In the genomic region with DNA sequence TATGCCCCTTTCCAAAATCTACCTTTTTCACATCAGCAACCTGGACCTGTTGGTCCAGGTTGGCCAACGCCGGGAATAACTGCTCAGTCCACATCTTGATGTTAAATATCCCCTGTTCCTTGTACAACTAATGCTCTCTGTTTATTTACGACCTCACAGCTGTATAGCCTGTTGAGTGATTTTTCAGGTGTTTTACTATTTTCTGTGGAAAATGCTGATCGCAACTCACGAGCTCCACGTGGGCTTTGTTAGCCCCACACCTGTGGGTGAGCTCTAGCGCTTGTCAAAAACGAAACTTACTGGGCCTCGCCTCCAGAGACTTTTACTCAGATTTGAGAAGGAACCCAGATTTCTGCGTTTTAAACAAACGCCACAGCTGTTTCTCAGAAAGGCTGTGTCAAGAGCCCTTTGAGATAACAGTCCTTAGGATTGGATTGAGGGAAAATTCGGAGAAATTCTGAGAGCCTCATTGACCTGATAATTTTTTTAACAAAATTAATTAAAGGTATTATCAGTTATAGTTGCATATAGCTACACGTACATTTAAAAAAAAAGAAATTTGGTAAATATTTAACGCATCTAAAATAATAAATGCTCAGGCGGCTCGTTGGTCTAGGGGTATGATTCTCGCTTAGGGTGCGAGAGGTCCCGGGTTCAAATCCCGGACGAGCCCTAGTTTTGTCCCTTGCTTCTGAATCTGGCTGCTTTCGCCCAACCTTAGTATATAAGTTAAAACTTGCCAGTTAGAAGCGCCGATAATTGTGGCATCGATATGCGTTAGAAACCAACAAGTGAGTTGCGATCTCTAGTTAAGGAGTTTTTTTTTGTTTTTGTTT, we compare ENCODE assay signal across 8 cellular contexts. TPM values are rescaled to one million over a fixed set of nuclear protein-coding genes. Genes with fewer than 3 reads are reported as not detected.
A peak's percentile ranks its signal among the peaks of the same experiment; 100 is the strongest.
DNase-seq lines count a peak whose midpoint lies in the region; ATAC-seq and TF ChIP-seq lines count a peak whose summit lies in the region.

No MANE protein-coding gene starts in this region.

- H3K36me3 Mint-ChIP-seq in Caco-2 (ENCODE audit: insufficient read depth, unreplicated experiment): peaks cover 12% of the 10 kb centered on the region
- H3K36me3 Mint-ChIP-seq in activated T-helper 2 cell treated with anti-CD3 and anti-CD28 coated beads, Interferon-gamma antibody, Interleukin-2, Interleukin-4, amounts not matched to agents 10 μg/mL and 5 μg/mL and 100 μg/mL, durations not matched to agents 14 hours and 24 hours and 36 hours (ENCODE audit: low read depth): no peaks in the 10 kb centered on the region

- no peak overlapping the region for H4K91ac ChIP-seq in trophoblast cell (ENCODE audit: low read depth, low read length)

- no peak overlapping the region for H2AK5ac ChIP-seq in trophoblast cell (ENCODE audit: low read length)

- H3K4me2 ChIP-seq in trophoblast cell (ENCODE audit: low read length): peak overlapping the region; percentile 75

- TF ChIP-seq CTCF in Caco-2 (IDR thresholded peaks at IDR 0.05; ENCODE audit: insufficient read depth in 1 of 2, low read depth in 1 of 2, low read length in 1 of 2, severe bottlenecking in 1 of 2, unreplicated experiment in 1 of 2): no peak
- TF ChIP-seq CTCF in Peyer's patch (IDR thresholded peaks at IDR 0.05): no peak

- H3K36me3 ChIP-seq in Caco-2 (ENCODE audit: control insufficient read depth, insufficient read depth, low read length) (no peaks in the 10 kb centered on the region), Peyer's patch (no peaks in the 10 kb centered on the region), trophoblast cell (ENCODE audit: control insufficient read depth in 1 of 2, insufficient read depth in 2 of 2, low read length in 2 of 2) (no peaks in the 10 kb centered on the region)

- DNase-seq in Caco-2 (peak; percentile 42 to 63), Peyer's patch (peak in 1 of 3 donors; percentile 39), germinal center (ENCODE audit: low spot score) (peak; percentile 46), trophoblast cell (peak; percentile 46 to 69), NCI-H2029 treated with DMSO at 0.1 percent for 48 hours (lab: John Stamatoyannopoulos, UW) (no peak)
- DNase-seq in activated T-helper 2 cell treated with anti-CD3 and anti-CD28 coated beads, Interferon-gamma antibody, Interleukin-2, Interleukin-4, amounts not matched to agents 10 μg/mL and 5 μg/mL and 100 μg/mL, durations not matched to agents 14 hours and 24 hours and 36 hours (ENCODE audit: low spot score): peak; percentile 38

- no peak overlapping the region for H2BK12ac ChIP-seq in trophoblast cell (ENCODE audit: low read length)

- peaks cover 8% of the 10 kb centered on the region for H3K4me1 Mint-ChIP-seq in Caco-2 (ENCODE audit: low read depth, unreplicated experiment)
- H3K4me1 Mint-ChIP-seq in activated T-helper 2 cell treated with anti-CD3 and anti-CD28 coated beads, Interferon-gamma antibody, Interleukin-2, Interleukin-4, amounts not matched to agents 10 μg/mL and 5 μg/mL and 100 μg/mL, durations not matched to agents 14 hours and 24 hours and 36 hours (ENCODE audit: low read depth): peaks cover 20% of the 10 kb centered on the region

- H3K27ac Mint-ChIP-seq in Caco-2 (ENCODE audit: unreplicated experiment): no peak overlapping the region
- H3K27ac Mint-ChIP-seq in activated T-helper 2 cell treated with anti-CD3 and anti-CD28 coated beads, Interferon-gamma antibody, Interleukin-2, Interleukin-4, amounts not matched to agents 10 μg/mL and 5 μg/mL and 100 μg/mL, durations not matched to agents 14 hours and 24 hours and 36 hours: peak overlapping the region; percentile 87

- H2BK5ac ChIP-seq in trophoblast cell (ENCODE audit: low read depth, low read length, poor library complexity): no peak overlapping the region

- no peak overlapping the region for H4K12ac ChIP-seq in trophoblast cell (ENCODE audit: low read depth, low read length)

- peak overlapping the region; percentile 42 to 76 (median 68) for H3K27ac ChIP-seq in Peyer's patch
- no peak overlapping the region for H3K27ac ChIP-seq in trophoblast cell (ENCODE audit: low read depth, low read length)

- CTCF ChIA-PET in Caco-2 (lab: Charles Lee): interaction anchor here (0.6 kb wide), 1 partner anchor 213 kb away, joined by 3 read pairs; no protein-coding TSS in a partner anchor

- no peaks in the 10 kb centered on the region for H3K79me2 ChIP-seq in trophoblast cell (ENCODE audit: control insufficient read depth, insufficient read depth, low read length, poor library complexity)

- H2BK120ac ChIP-seq in trophoblast cell (ENCODE audit: insufficient read depth, low read length, poor library complexity): no peak overlapping the region

- no peak overlapping the region for H3K4me3 Mint-ChIP-seq in Caco-2 (ENCODE audit: unreplicated experiment)
- peak overlapping the region; percentile 67 for H3K4me3 Mint-ChIP-seq in activated T-helper 2 cell treated with anti-CD3 and anti-CD28 coated beads, Interferon-gamma antibody, Interleukin-2, Interleukin-4, amounts not matched to agents 10 μg/mL and 5 μg/mL and 100 μg/mL, durations not matched to agents 14 hours and 24 hours and 36 hours (ENCODE audit: low read depth)

- H3K27me3 ChIP-seq in Caco-2 (replicated peaks; ENCODE audit: control insufficient read depth, insufficient read depth, low read length) (no peaks in the 10 kb centered on the region), Peyer's patch (no peaks in the 10 kb centered on the region), trophoblast cell (ENCODE audit: insufficient read depth, low read length) (no peaks in the 10 kb centered on the region)

- H2AFZ ChIP-seq in trophoblast cell (ENCODE audit: insufficient read depth, low read length, poor library complexity): peak overlapping the region; percentile 17

- H3K9ac ChIP-seq in trophoblast cell (ENCODE audit: low read length): no peak overlapping the region

- H3K4me3 ChIP-seq in Caco-2 (ENCODE audit: low read depth, low read length) (peak overlapping the region; percentile 55), Peyer's patch (peak overlapping the region; percentile 40 to 53 (median 45)), trophoblast cell (ENCODE audit: low read depth, low read length) (peak overlapping the region; percentile 56)

- ATAC-seq in HG02970 (IDR thresholded peaks at IDR 0.05; ENCODE audit: low FRiP score, unreplicated experiment) (peak; percentile 10), GM21367 (IDR thresholded peaks at IDR 0.05; ENCODE audit: unreplicated experiment) (no peak)

- no peak overlapping the region for H3K14ac ChIP-seq in trophoblast cell (ENCODE audit: low read length)

- TF ChIP-seq POLR2A in Peyer's patch (IDR thresholded peaks at IDR 0.05): no peak

- H3K23ac ChIP-seq in trophoblast cell (ENCODE audit: low read length): no peak overlapping the region

- no peaks in the 10 kb centered on the region for H3K27me3 Mint-ChIP-seq in Caco-2 (ENCODE audit: insufficient read depth, unreplicated experiment)
- no peaks in the 10 kb centered on the region for H3K27me3 Mint-ChIP-seq in activated T-helper 2 cell treated with anti-CD3 and anti-CD28 coated beads, Interferon-gamma antibody, Interleukin-2, Interleukin-4, amounts not matched to agents 10 μg/mL and 5 μg/mL and 100 μg/mL, durations not matched to agents 14 hours and 24 hours and 36 hours (ENCODE audit: low read depth)

- no peaks in the 10 kb centered on the region for H3K9me3 Mint-ChIP-seq in Caco-2 (ENCODE audit: unreplicated experiment)
- no peaks in the 10 kb centered on the region for H3K9me3 Mint-ChIP-seq in activated T-helper 2 cell treated with anti-CD3 and anti-CD28 coated beads, Interferon-gamma antibody, Interleukin-2, Interleukin-4, amounts not matched to agents 10 μg/mL and 5 μg/mL and 100 μg/mL, durations not matched to agents 14 hours and 24 hours and 36 hours

- H4K8ac ChIP-seq in trophoblast cell (ENCODE audit: low read depth, low read length): no peak overlapping the region

- BruUV-seq in Caco-2 (replicated peaks; lab: Mats Ljungman, UMichigan): no TSS peak

- no peaks in the 10 kb centered on the region for H3K9me3 ChIP-seq in Caco-2
- H3K9me3 ChIP-seq in Peyer's patch: no peaks in the 10 kb centered on the region
- H3K9me3 ChIP-seq in trophoblast cell (ENCODE audit: insufficient read depth, low read depth, low read length): no peaks in the 10 kb centered on the region

- no CpG with 5 or more reads among the region's 27 CpGs for WGBS in trophoblast cell (ENCODE audit: extremely low coverage, insufficient coverage, insufficient read length)

- peaks cover 1% of the 10 kb centered on the region for H3K79me1 ChIP-seq in trophoblast cell (ENCODE audit: low read length)

- no peak overlapping the region for H3K4ac ChIP-seq in trophoblast cell (ENCODE audit: low read depth, low read length)

- peaks cover 2% of the 10 kb centered on the region; the same call in 1 of the 2 replicates for H3K4me1 ChIP-seq in Caco-2
- H3K4me1 ChIP-seq in Peyer's patch: peaks cover 0 to 6% (median 0%) of the 10 kb centered on the region in 4 donors
- H3K4me1 ChIP-seq in trophoblast cell (ENCODE audit: control insufficient read depth in 1 of 2, insufficient read depth in 2 of 2, low read length in 2 of 2): no peaks in the 10 kb centered on the region

- H3K18ac ChIP-seq in trophoblast cell (ENCODE audit: low read length): no peak overlapping the region

- intact Hi-C loops in Caco-2 (cut with micrococcal nuclease; ENCODE audit: unreplicated experiment): loop anchor here (1.0 kb wide), 2 partner anchors 13 to 214 kb away; no protein-coding TSS in a partner anchor
- intact Hi-C loops in activated T-helper 2 cell treated with anti-CD3 and anti-CD28 coated beads, Interferon-gamma antibody, Interleukin-2, Interleukin-4, amounts not matched to agents 10 μg/mL and 5 μg/mL and 100 μg/mL, durations not matched to agents 14 hours and 24 hours and 36 hours (cut with micrococcal nuclease): loop anchor here (1.0 to 5.0 kb wide), 7 partner anchors 13 to 242 kb away; partner anchors contain the start of gene ABT1

- POLR2A ChIA-PET in Caco-2 (lab: Charles Lee): no interaction called here

RNA-seq across cellular contexts. Expression of gene HMGN4, which starts 16.7 kb away (rescaled TPM):
- total RNA-seq in Caco-2 (2022) (29.6 and 30.8 TPM in 2 replicates), Peyer's patch (10 to 100 TPM; 46.1 to 74.3 (median 57.6) TPM)
- total RNA-seq in activated T-helper 2 cell treated with anti-CD3 and anti-CD28 coated beads, Interferon-gamma antibody, Interleukin-2, Interleukin-4, amounts not matched to agents 10 μg/mL and 5 μg/mL and 100 μg/mL, durations not matched to agents 14 hours and 24 hours and 36 hours: 92.2 and 99.4 TPM in 2 replicates
- 24.2 and 24.8 TPM in 2 replicates for polyA plus RNA-seq in trophoblast cell (2013)

RNA-seq across cellular contexts. Expression of gene ABT1, which starts 41.9 kb away (rescaled TPM):
- total RNA-seq in Caco-2 (2022): 15.1 and 17.0 TPM in 2 replicates
- total RNA-seq in Peyer's patch: 10 to 100 TPM; 11.5 to 16.1 (median 11.8) TPM
- total RNA-seq in activated T-helper 2 cell treated with anti-CD3 and anti-CD28 coated beads, Interferon-gamma antibody, Interleukin-2, Interleukin-4, amounts not matched to agents 10 μg/mL and 5 μg/mL and 100 μg/mL, durations not matched to agents 14 hours and 24 hours and 36 hours: 28.2 and 29.9 TPM in 2 replicates
- 18.2 and 18.3 TPM in 2 replicates for polyA plus RNA-seq in trophoblast cell (2013)

RNA-seq across cellular contexts. Expression of gene BTN1A1, which starts 54.8 kb away (rescaled TPM):
- total RNA-seq in Caco-2 (2022): 7.3 and 8.3 TPM in 2 replicates
- total RNA-seq in Peyer's patch: not detected
- not detected in 2 replicates for total RNA-seq in activated T-helper 2 cell treated with anti-CD3 and anti-CD28 coated beads, Interferon-gamma antibody, Interleukin-2, Interleukin-4, amounts not matched to agents 10 μg/mL and 5 μg/mL and 100 μg/mL, durations not matched to agents 14 hours and 24 hours and 36 hours
- polyA plus RNA-seq in trophoblast cell (2013): 0.01 TPM in 1 of 2 replicates, not detected in the other
